Comparison of ENCODE assay signal across 9 cellular contexts in the genomic region with DNA sequence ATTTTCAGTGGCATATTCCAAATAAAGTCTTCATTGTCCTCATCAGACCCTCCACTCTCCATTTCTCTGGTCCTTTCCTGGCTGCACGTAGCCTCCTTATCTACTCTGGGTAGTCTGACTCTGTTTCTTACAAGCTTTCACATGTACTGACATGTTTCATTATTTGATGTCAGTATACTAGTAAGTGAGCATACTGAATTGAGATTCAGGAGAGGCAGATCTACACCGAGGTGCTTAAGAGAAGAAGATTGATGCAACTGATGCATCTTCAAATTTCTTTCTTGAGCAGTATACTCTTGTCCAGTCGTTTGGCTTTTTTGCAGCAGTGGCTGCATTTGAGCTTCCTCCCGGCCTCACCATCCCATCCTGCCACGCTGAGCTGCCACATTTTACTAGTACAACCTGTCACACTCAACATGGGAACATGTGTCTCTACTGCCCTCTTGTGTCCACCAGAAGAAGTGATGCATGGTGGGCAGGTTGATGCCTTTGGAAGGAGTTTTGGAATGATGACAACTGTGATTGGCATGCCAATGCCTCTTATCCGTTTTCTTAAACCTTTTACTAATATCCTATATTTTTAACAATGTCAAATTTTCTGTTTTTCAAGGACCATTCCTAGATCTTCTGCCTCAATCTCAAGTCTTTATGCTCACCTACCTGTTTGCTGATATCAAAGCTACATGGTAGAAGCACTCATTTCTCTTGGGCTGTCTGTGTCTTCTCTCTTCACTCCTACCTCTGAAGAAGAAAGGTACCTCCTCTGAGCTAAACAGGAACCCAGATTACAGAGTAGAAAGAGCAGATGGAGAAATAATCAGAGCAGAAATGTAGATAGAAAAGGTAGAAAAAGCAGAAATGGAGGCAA. TPM values are rescaled to one million over a fixed set of nuclear protein-coding genes. Genes with fewer than 3 reads are reported as not detected.
DNase-seq lines count a peak whose midpoint lies in the region; ATAC-seq, FAIRE-seq and TF ChIP-seq lines count a peak whose summit lies in the region.
"Had no signal": no experiment of that assay in that cellular context is flagged by ENCODE, and none has a peak within 500 bp of the region (broad histone marks: within the 10 kb centered on the region; RNA-seq: fewer than 3 reads in every experiment).

No MANE protein-coding gene starts in this region.

- H4K20me1 ChIP-seq in GM23338 (replicated peaks; ENCODE audit: insufficient read depth), result no peaks in the 10 kb centered on the region
- H4K20me1 ChIP-seq in Karpas-422 (ENCODE audit: insufficient read depth, low read depth, low read length), result no peaks in the 10 kb centered on the region

- no peaks in the 10 kb centered on the region for H3K9me3 ChIP-seq in Karpas-422 (ENCODE audit: low read length)

- H3K36me3 Mint-ChIP-seq in GM23338 (ENCODE audit: low read depth), result no peaks in the 10 kb centered on the region
- no peaks in the 10 kb centered on the region for H3K36me3 Mint-ChIP-seq in activated T-helper 1 cell treated with anti-CD3 and anti-CD28 coated beads, Interleukin-12 subunit alpha, Interleukin-12 subunit beta, Interleukin-2, Interleukin-4 antibody, amounts not matched to agents 30 ng/mL and 10 ng/mL and 1 ng/mL, durations not matched to agents 14 hours and 24 hours and 36 hours (ENCODE audit: low read depth)

- no peak overlapping the region for H3K9ac ChIP-seq in Karpas-422 (ENCODE audit: low read length)

- H3K27ac Mint-ChIP-seq in GM23338, result no peak overlapping the region
- H3K27ac Mint-ChIP-seq in activated T-helper 1 cell treated with anti-CD3 and anti-CD28 coated beads, Interleukin-12 subunit alpha, Interleukin-12 subunit beta, Interleukin-2, Interleukin-4 antibody, amounts not matched to agents 30 ng/mL and 10 ng/mL and 1 ng/mL, durations not matched to agents 14 hours and 24 hours and 36 hours, result peak overlapping the region; percentile 61

- ATAC-seq in GM23338, result peak; percentile 98

- DNase-seq in GM03348 (ENCODE audit: low spot score), result peak; percentile 74
- DNase-seq in GM23338 (ENCODE audit: low spot score), result peak; percentile 83
- DNase-seq in Karpas-422, result peak; percentile 79
- peak; percentile 81 for DNase-seq in RKO (ENCODE audit: low spot score)
- peak; percentile 56 for DNase-seq in activated T-helper 1 cell treated with anti-CD3 and anti-CD28 coated beads, Interleukin-12 subunit alpha, Interleukin-12 subunit beta, Interleukin-2, Interleukin-4 antibody, amounts not matched to agents 30 ng/mL and 10 ng/mL and 1 ng/mL, durations not matched to agents 14 hours and 24 hours and 36 hours (ENCODE audit: low spot score)
- peak; percentile 5 to 33 for DNase-seq in foreskin fibroblast
- DNase-seq in pons (ENCODE audit: low spot score), result peak; percentile 69
- peak; percentile 78 for DNase-seq in urothelium cell line (ENCODE audit: low spot score)

- H3K4me1 ChIP-seq in GM23338 (ENCODE audit: insufficient read depth), result no peaks in the 10 kb centered on the region
- H3K4me1 ChIP-seq in Karpas-422 (ENCODE audit: low read length), result no peaks in the 10 kb centered on the region

- no peak overlapping the region for H3K4me3 ChIP-seq in GM23338
- H3K4me3 ChIP-seq in Karpas-422 (ENCODE audit: low read length), result no peak overlapping the region
- H3K4me3 ChIP-seq in foreskin fibroblast (ENCODE audit: low read depth in 1 of 2, low read length in 2 of 2), result no peak overlapping the region

- H3K9me2 ChIP-seq in GM23338 (ENCODE audit: insufficient read depth), result no peaks in the 10 kb centered on the region
- H3K9me2 ChIP-seq in Karpas-422 (replicated peaks; ENCODE audit: insufficient read depth, low read length), result no peaks in the 10 kb centered on the region

- peak; percentile 91 for FAIRE-seq in urothelium cell line (lab: Jason Lieb, UNC)

- H3K36me3 ChIP-seq in GM23338 (ENCODE audit: insufficient read depth), result no peaks in the 10 kb centered on the region
- no peaks in the 10 kb centered on the region for H3K36me3 ChIP-seq in Karpas-422 (ENCODE audit: insufficient read depth, low read length)

- no peaks in the 10 kb centered on the region; the same call in 2 of the 3 replicates for H3K9me3 Mint-ChIP-seq in GM23338
- no peaks in the 10 kb centered on the region for H3K9me3 Mint-ChIP-seq in activated T-helper 1 cell treated with anti-CD3 and anti-CD28 coated beads, Interleukin-12 subunit alpha, Interleukin-12 subunit beta, Interleukin-2, Interleukin-4 antibody, amounts not matched to agents 30 ng/mL and 10 ng/mL and 1 ng/mL, durations not matched to agents 14 hours and 24 hours and 36 hours

- peak overlapping the region; percentile 61 for H2AFZ ChIP-seq in GM23338
- no peak overlapping the region for H2AFZ ChIP-seq in Karpas-422 (ENCODE audit: low read length)

- H3K4me2 ChIP-seq in GM23338 (no peak overlapping the region), Karpas-422 (ENCODE audit: low read depth, low read length, poor library complexity, severe bottlenecking) (no peak overlapping the region)

- H3K4me1 Mint-ChIP-seq in GM23338, result peaks cover 2% of the 10 kb centered on the region; the same call in 2 of the 3 replicates
- H3K4me1 Mint-ChIP-seq in activated T-helper 1 cell treated with anti-CD3 and anti-CD28 coated beads, Interleukin-12 subunit alpha, Interleukin-12 subunit beta, Interleukin-2, Interleukin-4 antibody, amounts not matched to agents 30 ng/mL and 10 ng/mL and 1 ng/mL, durations not matched to agents 14 hours and 24 hours and 36 hours (ENCODE audit: low read depth), result peaks cover 18% of the 10 kb centered on the region

- H3F3A ChIP-seq in GM23338 (replicated peaks; ENCODE audit: low read depth), result no peaks in the 10 kb centered on the region

- no peaks in the 10 kb centered on the region for H3K79me2 ChIP-seq in GM23338 (replicated peaks; ENCODE audit: insufficient read depth)
- H3K79me2 ChIP-seq in Karpas-422 (ENCODE audit: low read length), result no peaks in the 10 kb centered on the region

- H3K27ac ChIP-seq in GM23338 (ENCODE audit: low read depth) (no peak overlapping the region), Karpas-422 (ENCODE audit: low read length) (no peak overlapping the region)

- intact Hi-C loops in activated T-helper 1 cell treated with anti-CD3 and anti-CD28 coated beads, Interleukin-12 subunit alpha, Interleukin-12 subunit beta, Interleukin-2, Interleukin-4 antibody, amounts not matched to agents 30 ng/mL and 10 ng/mL and 1 ng/mL, durations not matched to agents 14 hours and 24 hours and 36 hours (cut with micrococcal nuclease), result loop anchor here (1.0 to 5.0 kb wide), 9 partner anchors 15 to 426 kb away; no protein-coding TSS in a partner anchor

- no peaks in the 10 kb centered on the region for H3K27me3 ChIP-seq in GM23338 (ENCODE audit: insufficient read depth)
- no peaks in the 10 kb centered on the region for H3K27me3 ChIP-seq in Karpas-422 (ENCODE audit: low read length)

- peaks cover 7% of the 10 kb centered on the region for H3K27me3 Mint-ChIP-seq in GM23338 (ENCODE audit: insufficient read depth, low read depth, poor library complexity)
- peaks cover 15% of the 10 kb centered on the region for H3K27me3 Mint-ChIP-seq in activated T-helper 1 cell treated with anti-CD3 and anti-CD28 coated beads, Interleukin-12 subunit alpha, Interleukin-12 subunit beta, Interleukin-2, Interleukin-4 antibody, amounts not matched to agents 30 ng/mL and 10 ng/mL and 1 ng/mL, durations not matched to agents 14 hours and 24 hours and 36 hours (ENCODE audit: insufficient read depth)

- no peak overlapping the region for H3K4me3 Mint-ChIP-seq in GM23338
- peak overlapping the region; percentile 12 for H3K4me3 Mint-ChIP-seq in activated T-helper 1 cell treated with anti-CD3 and anti-CD28 coated beads, Interleukin-12 subunit alpha, Interleukin-12 subunit beta, Interleukin-2, Interleukin-4 antibody, amounts not matched to agents 30 ng/mL and 10 ng/mL and 1 ng/mL, durations not matched to agents 14 hours and 24 hours and 36 hours

- TF ChIP-seq CTCF in GM23338 (conservative IDR thresholded peaks at IDR 0.05; ENCODE audit: low read depth in 2 of 2), result peak; percentile 83 to 99
- TF ChIP-seq CTCF in foreskin fibroblast (IDR thresholded peaks at IDR 0.05; ENCODE audit: low read depth, low read length), result peak; percentile 81

TF ChIP-seq in GM23338, 12 proteins besides CTCF, POLR2A, EP300 and RAD21:
- TF ChIP-seq ZNF331 (CRISPR knock-in tag; IDR thresholded peaks at IDR 0.05; ENCODE audit: low read depth) (no peak), CREB1 (CRISPR knock-in tag; IDR thresholded peaks at IDR 0.05; ENCODE audit: low read depth) (0 out of 2 replicates have a peak, but pooled peaks have one; percentile 35)

RNA-seq across cellular contexts. Expression of gene GUCA1C, which starts 38.7 kb away (rescaled TPM):
- total RNA-seq in GM23338 (2014; rRNA removed; shearing (Covaris generic)), result not detected in 2 replicates
- polyA plus RNA-seq in GM23338 (2016; fragmentation: Nextera tagmentation; extraction: Ambion mirVana), result not detected in 2 replicates
- total RNA-seq in Karpas-422 (2014; rRNA removed; shearing (Covaris generic); ENCODE audit: low replicate concordance), result not detected in 2 replicates
- total RNA-seq in activated T-helper 1 cell treated with anti-CD3 and anti-CD28 coated beads, Interleukin-12 subunit alpha, Interleukin-12 subunit beta, Interleukin-2, Interleukin-4 antibody, amounts not matched to agents 30 ng/mL and 10 ng/mL and 1 ng/mL, durations not matched to agents 14 hours and 24 hours and 36 hours, result not detected in 2 replicates
- total RNA-seq: mononuclear cell had no signal

Comparison
In these comparisons a context has a peak if more than half of its experiments do, and no peak if none do; other contexts are left out.
1. DNase-seq: peak in every context shown above with its lines; median percentile 83 in GM23338; 81 in RKO; 79 in Karpas-422; 78 in urothelium cell line; 74 in GM03348; 69 in pons; 56 in activated T-helper 1 cell treated with anti-CD3 and anti-CD28 coated beads, Interleukin-12 subunit alpha, Interleukin-12 subunit beta, Interleukin-2, Interleukin-4 antibody, amounts not matched to agents 30 ng/mL and 10 ng/mL and 1 ng/mL, durations not matched to agents 14 hours and 24 hours and 36 hours; 19 in foreskin fibroblast.